In the genomic region with DNA sequence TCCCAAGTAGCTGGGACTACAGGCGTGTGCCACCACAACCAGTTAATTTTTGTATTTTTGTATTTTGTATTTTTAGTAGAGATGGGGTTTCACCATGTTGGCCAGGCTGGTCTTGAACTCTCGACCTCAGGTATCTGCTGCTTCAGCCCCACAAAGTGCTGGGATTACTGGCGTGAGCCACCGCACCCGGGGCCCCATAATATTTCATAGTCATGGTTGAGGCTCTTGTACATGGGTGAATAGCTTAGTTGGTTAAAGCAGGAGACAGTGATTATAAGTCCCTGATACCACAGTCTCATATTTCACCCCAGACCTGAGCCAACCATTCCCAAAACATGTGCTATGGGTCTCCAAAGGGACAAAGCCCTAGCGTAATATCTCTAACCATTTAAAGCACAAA, we compare ENCODE assay signal across 17 cellular contexts. TPM values are rescaled to one million over a fixed set of nuclear protein-coding genes. Genes with fewer than 3 reads are reported as not detected.
DNase-seq lines count a peak whose midpoint lies in the region; TF ChIP-seq lines count a peak whose summit lies in the region.
"Had no signal": no experiment of that assay in that cellular context is flagged by ENCODE, and none has a peak within 500 bp of the region (broad histone marks: within the 10 kb centered on the region; RNA-seq: fewer than 3 reads in every experiment).

No MANE protein-coding gene starts in this region.

- H3K27ac ChIP-seq in PC-9 (0 out of 2 replicates have a peak overlapping the region, but pooled peaks have one; percentile 10), cingulate gyrus (ENCODE audit: low read depth, low read length) (peak overlapping the region; percentile 89), mesenchymal stem cell (ENCODE audit: low read length, poor library complexity, severe bottlenecking) (no peak overlapping the region), tibial artery (peak overlapping the region; percentile 62 to 68)
- H3K27ac ChIP-seq: KMS-11 had no signal

- H3K14ac ChIP-seq in mesenchymal stem cell (ENCODE audit: low read length in 2 of 2) = no peak overlapping the region

- H3K4me2 ChIP-seq in PC-9 (no peak overlapping the region), mesenchymal stem cell (ENCODE audit: low read length, poor library complexity, severe bottlenecking) (no peak overlapping the region)
- H3K4me2 ChIP-seq: KMS-11 had no signal

- peak overlapping the region; percentile 77 for H3K9ac ChIP-seq in mesenchymal stem cell (ENCODE audit: low read length)
- H3K9ac ChIP-seq: KMS-11 had no signal

- DNase-seq in PC-9 = no peak
- no peak for DNase-seq in mesenchymal stem cell
- DNase-seq in tibial artery = no peak
- DNase-seq in NOMO-1 (lab: John Stamatoyannopoulos, UW; ENCODE audit: unreplicated experiment in 2 of 2) = no peak
- DNase-seq in GM19238 (ENCODE audit: insufficient read length, low spot score) = no peak
- no peak for DNase-seq in NCI-H1092 (lab: John Stamatoyannopoulos, UW)
- DNase-seq: activated CD4-positive, alpha-beta T cell treated with anti-CD3 and anti-CD28 coated beads for 48 hours; amygdala; CD8-positive, alpha-beta memory T cell; cerebellar nuclear complex; NCI-H2081; NCI-H524; SHP77; stimulated activated CD4-positive, alpha-beta T cell treated with anti-CD3 and anti-CD28 coated beads, Interleukin-2, amount 100 ng/mL, for 48 hours had no signal

- WGBS in mesenchymal stem cell = 100% methylated on average over 2 of the region's 6 CpGs

- H2BK15ac ChIP-seq in mesenchymal stem cell (ENCODE audit: low read depth, poor library complexity, severe bottlenecking) = no peak overlapping the region

- POLR2A ChIA-PET in PC-9 (lab: Charles Lee; ENCODE audit: unreplicated experiment) = no interaction called here

- no peak overlapping the region for H2BK5ac ChIP-seq in mesenchymal stem cell (ENCODE audit: low read depth, low read length, poor library complexity, severe bottlenecking)

- H2BK12ac ChIP-seq in mesenchymal stem cell (ENCODE audit: low read length in 2 of 2) = no peak overlapping the region

- H3K27me3 ChIP-seq in PC-9 (ENCODE audit: insufficient read depth, low read depth) (no peaks in the 10 kb centered on the region), mesenchymal stem cell (ENCODE audit: control insufficient read depth in 1 of 2, insufficient read depth in 1 of 2, low read length in 2 of 2) (no peaks in the 10 kb centered on the region), tibial artery (no peaks in the 10 kb centered on the region)

- H3F3A ChIP-seq in PC-9 (ENCODE audit: insufficient read depth, low read depth) = peaks cover 19% of the 10 kb centered on the region

- no peaks in the 10 kb centered on the region for H3K79me1 ChIP-seq in mesenchymal stem cell (replicated peaks; ENCODE audit: low read length, poor library complexity, severe bottlenecking)

- H3K79me2 ChIP-seq in PC-9 (ENCODE audit: low read depth) = peaks cover 96% of the 10 kb centered on the region

- no peak overlapping the region for H4K8ac ChIP-seq in mesenchymal stem cell (ENCODE audit: low read length)

- H3K4me1 ChIP-seq in PC-9 (replicated peaks; ENCODE audit: insufficient read depth) = peaks cover 29% of the 10 kb centered on the region
- peaks cover 3% of the 10 kb centered on the region for H3K4me1 ChIP-seq in mesenchymal stem cell (ENCODE audit: control insufficient read depth, insufficient read depth, low read depth, low read length)
- H3K4me1 ChIP-seq in tibial artery = peaks cover 0 to 94% (median 31%) of the 10 kb centered on the region in 4 donors

- H4K20me1 ChIP-seq in PC-9 (ENCODE audit: insufficient read depth) = peaks cover 47% of the 10 kb centered on the region

- no peak for TF ChIP-seq CTCF in PC-9 (conservative IDR thresholded peaks at IDR 0.05)
- no peak for TF ChIP-seq CTCF in tibial artery (IDR thresholded peaks at IDR 0.05)

- H2AK5ac ChIP-seq in mesenchymal stem cell (ENCODE audit: low read length, severe bottlenecking) = no peak overlapping the region

- no peak overlapping the region for H4K91ac ChIP-seq in mesenchymal stem cell (ENCODE audit: low read length)

- intact Hi-C loops in PC-9 (cut with micrococcal nuclease; ENCODE audit: unreplicated experiment) = no loop called here
- intact Hi-C loops in tibial artery (cut with DNase I; ENCODE audit: low total_unique reads) = no loop called here

- H2AFZ ChIP-seq in PC-9 (no peak overlapping the region), mesenchymal stem cell (ENCODE audit: low read depth, low read length) (no peak overlapping the region)

- peak overlapping the region; percentile 48 to 70 for H3K18ac ChIP-seq in mesenchymal stem cell (ENCODE audit: low read depth in 1 of 2, low read length in 2 of 2)

- CTCF ChIA-PET in PC-9 (lab: Charles Lee) = no interaction called here

- no TSS peak for BruUV-seq in PC-9 (replicated peaks; lab: Mats Ljungman, UMichigan)

- peak overlapping the region; percentile 56 for H2BK120ac ChIP-seq in mesenchymal stem cell (ENCODE audit: low read depth, low read length)

- H3K9me3 ChIP-seq in PC-9 (ENCODE audit: insufficient read depth, low read depth) (no peaks in the 10 kb centered on the region), mesenchymal stem cell (ENCODE audit: control insufficient read depth, low read length) (no peaks in the 10 kb centered on the region), tibial artery (no peaks in the 10 kb centered on the region)

- H3K36me3 ChIP-seq in PC-9 (ENCODE audit: low read depth) (peaks cover 47% of the 10 kb centered on the region), mesenchymal stem cell (ENCODE audit: control insufficient read depth in 1 of 2, insufficient read depth in 2 of 2, low read depth in 1 of 2, low read length in 2 of 2) (no peaks in the 10 kb centered on the region), tibial artery (no peaks in the 10 kb centered on the region)

- no peak overlapping the region for H3K23ac ChIP-seq in mesenchymal stem cell (ENCODE audit: low read length in 2 of 2)

- peak overlapping the region in 1 of 2 experiments; percentile 73 for H3K4ac ChIP-seq in mesenchymal stem cell (ENCODE audit: low read depth in 1 of 2, low read length in 2 of 2)

- H3K9me2 ChIP-seq in PC-9 (ENCODE audit: insufficient read depth) = no peaks in the 10 kb centered on the region

- H3K4me3 ChIP-seq in PC-9 (no peak overlapping the region), mesenchymal stem cell (ENCODE audit: insufficient read depth in 1 of 2, low read depth in 1 of 2, low read length in 2 of 2) (no peak overlapping the region), tibial artery (no peak overlapping the region)
- H3K4me3 ChIP-seq: skin epidermis had no signal

RNA-seq across cellular contexts. Expression of a gene that starts 26.1 kb away (rescaled TPM):
- total RNA-seq in PC-9 (2021) = 57.7 and 91.3 TPM in 2 replicates
- 41.7 TPM for polyA plus RNA-seq in mesenchymal stem cell (2013, experiment 1 of 2)
- 43.8 TPM for polyA plus RNA-seq in mesenchymal stem cell (2013, experiment 2 of 2)
